ENCODE assay signal across 8 cellular contexts in the genomic region with DNA sequence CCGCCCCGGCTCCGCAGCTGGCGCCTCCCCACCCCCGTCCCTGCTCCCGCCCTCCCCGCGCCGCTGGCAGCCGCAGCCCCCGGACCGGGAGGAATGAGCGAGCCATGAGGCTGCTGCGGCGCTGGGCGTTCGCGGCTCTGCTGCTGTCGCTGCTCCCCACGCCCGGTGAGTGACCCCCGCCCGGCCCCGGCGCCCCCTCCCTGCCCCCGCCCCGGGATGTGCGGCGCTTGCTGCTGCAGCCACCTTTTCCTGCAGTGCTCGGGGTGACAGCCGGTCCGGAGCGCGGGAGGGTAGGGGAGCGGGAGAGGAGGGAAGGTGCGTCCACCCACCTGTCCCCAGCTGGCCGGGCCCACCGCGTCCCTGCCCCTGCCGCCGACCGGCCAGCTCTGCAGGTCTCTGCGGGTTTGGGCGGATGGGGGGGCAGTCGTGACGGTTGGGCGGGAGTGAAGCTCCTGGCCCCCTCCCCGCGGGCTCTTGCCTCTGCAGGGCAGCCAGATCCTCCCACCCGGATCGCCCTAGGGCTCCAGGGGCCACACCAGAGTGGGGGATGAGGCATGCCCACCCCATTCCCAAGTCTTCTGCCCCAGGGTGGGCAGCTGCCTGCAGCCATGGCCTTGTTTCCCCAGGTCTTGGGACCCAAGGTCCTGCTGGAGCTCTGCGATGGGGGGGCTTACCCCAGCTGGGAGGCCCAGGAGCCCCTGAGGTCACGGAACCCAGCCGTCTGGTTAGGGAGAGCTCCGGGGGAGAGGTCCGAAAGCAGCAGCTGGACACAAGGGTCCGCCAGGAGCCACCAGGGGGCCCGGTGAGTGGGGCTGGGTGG. TPM values are rescaled to one million over a fixed set of nuclear protein-coding genes. Genes with fewer than 3 reads are reported as not detected.
DNase-seq lines count a peak whose midpoint lies in the region; ATAC-seq and TF ChIP-seq lines count a peak whose summit lies in the region.

No MANE protein-coding gene starts in this region.

- TF ChIP-seq CTCF in coronary artery (IDR thresholded peaks at IDR 0.05) = no peak

- no peaks in the 10 kb centered on the region for H3K9me3 Mint-ChIP-seq in naive thymus-derived CD8-positive, alpha-beta T cell

- POLR2A ChIA-PET in naive thymus-derived CD8-positive, alpha-beta T cell (lab: Charles Lee) = no interaction called here

- H3K4me1 Mint-ChIP-seq in naive thymus-derived CD8-positive, alpha-beta T cell = peaks cover 0 to 2% (median under 1%) of the 10 kb centered on the region in 4 donors

- no peak overlapping the region for H3K27ac Mint-ChIP-seq in naive thymus-derived CD8-positive, alpha-beta T cell

- DNase-seq in AG08395 (ENCODE audit: low spot score) (peak; percentile 39), HuH-7 (ENCODE audit: low spot score) (peak; percentile 74), coronary artery (ENCODE audit: low spot score) (no peak), NCI-H1092 (lab: John Stamatoyannopoulos, UW) (no peak), NCI-H1436 (lab: John Stamatoyannopoulos, UW) (no peak)
- DNase-seq in naive thymus-derived CD8-positive, alpha-beta T cell = no peak
- DNase-seq in stimulated activated CD4-positive, alpha-beta T cell treated with anti-CD3 and anti-CD28 coated beads, Interleukin-2, amount 100 ng/mL, for 24 hours = no peak

- no peak overlapping the region for H3K27ac ChIP-seq in coronary artery

- peaks cover 7 to 43% (median 28%) of the 10 kb centered on the region in 5 donors for H3K27me3 Mint-ChIP-seq in naive thymus-derived CD8-positive, alpha-beta T cell

- H3K4me3 ChIP-seq in coronary artery = peak overlapping the region; percentile 83

- no peaks in the 10 kb centered on the region for H3K36me3 Mint-ChIP-seq in naive thymus-derived CD8-positive, alpha-beta T cell

- peak; percentile 36 to 58 for ATAC-seq in naive thymus-derived CD8-positive, alpha-beta T cell
- no peak for ATAC-seq in HG03108 (IDR thresholded peaks at IDR 0.05; ENCODE audit: unreplicated experiment)

- H3K4me3 Mint-ChIP-seq in naive thymus-derived CD8-positive, alpha-beta T cell = peak overlapping the region in 3 of 10 donors; percentile 30 to 43 (median 43)

RNA-seq across cellular contexts. Expression of gene ADAM11, which starts 0.5 kb away (rescaled TPM):
- total RNA-seq in naive thymus-derived CD8-positive, alpha-beta T cell = under 1 TPM; 0.86 to 0.93 TPM
- polyA plus RNA-seq in naive thymus-derived CD8-positive, alpha-beta T cell = under 1 TPM; 0.17 to 0.46 (median 0.19) TPM

RNA-seq across cellular contexts. Expression of gene DBF4B, which starts 50.8 kb away (rescaled TPM):
- 1 to 10 TPM; 8.9 to 9.2 TPM for total RNA-seq in naive thymus-derived CD8-positive, alpha-beta T cell
- polyA plus RNA-seq in naive thymus-derived CD8-positive, alpha-beta T cell = 1 to 10 TPM in 1 of 3 donors, under 1 TPM in 2; 0.55 to 1.2 (median 0.61) TPM

Comparison
In these comparisons a context has a peak if more than half of its experiments do, and no peak if none do; other contexts are left out.
1. DNase-seq: peak in AG08395 (single experiment) and HuH-7 (single experiment); none in coronary artery (single experiment), naive thymus-derived CD8-positive, alpha-beta T cell (0 of 10), NCI-H1092 (single experiment), NCI-H1436 (single experiment) and stimulated activated CD4-positive, alpha-beta T cell treated with anti-CD3 and anti-CD28 coated beads, Interleukin-2, amount 100 ng/mL, for 24 hours (0 of 2).